12 cellular contexts compared by ENCODE assay signal in the genomic region with DNA sequence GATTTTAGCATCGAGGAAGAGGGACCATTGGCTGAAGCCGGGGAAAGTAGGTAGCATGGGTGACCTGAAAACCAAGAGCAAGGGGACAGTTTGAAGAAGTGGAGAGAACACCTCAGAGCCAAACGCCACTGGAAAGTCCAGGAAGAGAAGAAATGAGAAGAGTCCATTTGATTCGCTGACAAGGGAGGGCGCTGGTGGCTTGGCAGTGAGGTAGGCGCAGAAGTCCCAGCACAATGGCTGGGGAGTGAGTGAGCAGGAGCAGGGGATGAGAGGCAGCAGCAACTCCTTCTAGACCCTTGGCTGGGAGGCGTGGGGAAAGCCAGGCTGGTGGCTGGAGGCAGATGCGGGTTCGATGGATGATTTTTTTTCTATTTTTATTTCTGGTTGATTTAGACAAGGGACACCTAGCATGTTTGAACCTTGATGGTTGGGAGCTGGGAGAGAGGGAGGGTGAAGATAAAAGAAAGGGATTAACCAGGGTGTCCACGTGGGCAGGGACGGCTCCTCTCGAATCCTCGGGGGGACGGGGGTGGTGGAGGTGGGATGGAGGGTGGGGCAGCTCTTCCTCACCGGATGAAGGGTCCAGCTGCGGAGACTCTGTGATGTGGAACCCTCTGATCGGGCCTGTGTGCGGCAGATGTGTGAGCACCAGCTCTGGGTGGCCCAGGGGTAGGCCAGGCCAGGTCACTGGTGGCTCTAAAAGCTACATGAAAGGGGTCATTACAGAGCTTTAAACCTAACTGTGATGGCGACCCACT.
A peak's percentile ranks its signal among the peaks of the same experiment; 100 is the strongest.
DNase-seq lines count a peak whose midpoint lies in the region; ATAC-seq and TF ChIP-seq lines count a peak whose summit lies in the region.
"Had no signal": no experiment of that assay in that cellular context is flagged by ENCODE, and none has a peak within 500 bp of the region (broad histone marks: within the 10 kb centered on the region; RNA-seq: fewer than 3 reads in every experiment).

No MANE protein-coding gene starts in this region.

- intact Hi-C loops in activated naive CD4-positive, alpha-beta T cell treated with anti-CD3 and anti-CD28 coated beads for 36 hours (cut with micrococcal nuclease): loop anchor here (1.0 kb wide), 1 partner anchor 246 kb away; no protein-coding TSS in a partner anchor

- peaks cover 39% of the 10 kb centered on the region for H3K27me3 ChIP-seq in endodermal cell (ENCODE audit: control insufficient read depth, insufficient read depth, low read length, poor library complexity, severe bottlenecking)

- H3K4me1 ChIP-seq in endodermal cell (ENCODE audit: control insufficient read depth, insufficient read depth, low read length): peaks cover 13% of the 10 kb centered on the region

- WGBS in endodermal cell (ENCODE audit: insufficient coverage in 1 of 2, insufficient read length in 1 of 2), 2 experiments: 89 to 94% methylated on average over 11 to 19 of the region's 19 CpGs

- TF ChIP-seq CTCF in endodermal cell (conservative IDR thresholded peaks at IDR 0.05): peak; percentile 66

- H3K4me3 Mint-ChIP-seq in activated naive CD4-positive, alpha-beta T cell treated with anti-CD3 and anti-CD28 coated beads for 36 hours: no peak overlapping the region
- H3K4me3 Mint-ChIP-seq in endodermal cell: no peak overlapping the region
- H3K4me3 Mint-ChIP-seq in stimulated activated naive CD8-positive, alpha-beta T cell treated with anti-CD3 and anti-CD28 coated beads, Interleukin-15, amount 100 ng/mL, for 72 hours: no peak overlapping the region

- H3K4me1 Mint-ChIP-seq in activated naive CD4-positive, alpha-beta T cell treated with anti-CD3 and anti-CD28 coated beads for 36 hours (ENCODE audit: low read depth): no peaks in the 10 kb centered on the region
- peaks cover 24% of the 10 kb centered on the region for H3K4me1 Mint-ChIP-seq in endodermal cell
- peaks cover 16% of the 10 kb centered on the region for H3K4me1 Mint-ChIP-seq in stimulated activated naive CD8-positive, alpha-beta T cell treated with anti-CD3 and anti-CD28 coated beads, Interleukin-15, amount 100 ng/mL, for 72 hours

- H3K27ac Mint-ChIP-seq in activated naive CD4-positive, alpha-beta T cell treated with anti-CD3 and anti-CD28 coated beads for 36 hours: no peak overlapping the region
- H3K27ac Mint-ChIP-seq in endodermal cell: no peak overlapping the region
- peak overlapping the region; percentile 4 to 22 for H3K27ac Mint-ChIP-seq in stimulated activated naive CD8-positive, alpha-beta T cell treated with anti-CD3 and anti-CD28 coated beads, Interleukin-15, amount 100 ng/mL, for 72 hours

- no peaks in the 10 kb centered on the region for H3K36me3 Mint-ChIP-seq in activated naive CD4-positive, alpha-beta T cell treated with anti-CD3 and anti-CD28 coated beads for 36 hours (ENCODE audit: low read depth)
- no peaks in the 10 kb centered on the region for H3K36me3 Mint-ChIP-seq in endodermal cell (ENCODE audit: low read depth)

- H3K27me3 Mint-ChIP-seq in activated naive CD4-positive, alpha-beta T cell treated with anti-CD3 and anti-CD28 coated beads for 36 hours (ENCODE audit: low read depth): no peaks in the 10 kb centered on the region
- H3K27me3 Mint-ChIP-seq in endodermal cell (ENCODE audit: insufficient read depth): peaks cover 42% of the 10 kb centered on the region
- H3K27me3 Mint-ChIP-seq in stimulated activated naive CD8-positive, alpha-beta T cell treated with anti-CD3 and anti-CD28 coated beads, Interleukin-15, amount 100 ng/mL, for 72 hours: no peaks in the 10 kb centered on the region

- in situ Hi-C loops in SK-MEL-5 (cut with HindIII; ENCODE audit: low pct_unique_long_range_greater_than_20kb, low sequenced_read_pairs): no loop called here

- no peak overlapping the region for H3K27ac ChIP-seq in endodermal cell (ENCODE audit: low read depth, low read length)
- H3K27ac ChIP-seq: C4-2B, SK-N-MC had no signal

- ATAC-seq in stimulated activated naive CD8-positive, alpha-beta T cell treated with anti-CD3 and anti-CD28 coated beads, Interleukin-15, amount 100 ng/mL, for 72 hours: peak; percentile 56

- H3K9ac ChIP-seq in endodermal cell (ENCODE audit: extremely low read depth, low read length, poor library complexity, severe bottlenecking): no peak overlapping the region

- CTCF ChIA-PET in activated naive CD4-positive, alpha-beta T cell treated with anti-CD3 and anti-CD28 coated beads for 36 hours (lab: Charles Lee): interaction anchor here (1.0 to 2.5 kb wide), 4 partner anchors 53 to 246 kb away, joined by 3 to 19 read pairs (median 4); no protein-coding TSS in a partner anchor

- peak; percentile 60 for DNase-seq in activated naive CD4-positive, alpha-beta T cell treated with anti-CD3 and anti-CD28 coated beads for 36 hours
- no peak for DNase-seq in activated naive CD4-positive, alpha-beta T cell (lab: John Stamatoyannopoulos, UW)
- DNase-seq in SK-MEL-5 (ENCODE audit: low read depth, low spot score) (peak; percentile 69), endodermal cell (peak; percentile 82), NCI-H1417 treated with DMSO at 0.1 percent for 48 hours (lab: John Stamatoyannopoulos, UW) (no peak), NCI-H748 (lab: John Stamatoyannopoulos, UW; ENCODE audit: unreplicated experiment) (no peak), DMS53 (lab: John Stamatoyannopoulos, UW) (no peak)
- no peak for DNase-seq in stimulated activated naive CD8-positive, alpha-beta T cell treated with anti-CD3 and anti-CD28 coated beads, Interleukin-15, amount 100 ng/mL, for 72 hours
- DNase-seq: activated effector memory CD4-positive, alpha-beta T cell treated with anti-CD3 and anti-CD28 coated beads, Interleukin-2, amount 50 U/mL, for 16 hours; NCI-H187 had no signal

- no peaks in the 10 kb centered on the region for H3K9me3 Mint-ChIP-seq in activated naive CD4-positive, alpha-beta T cell treated with anti-CD3 and anti-CD28 coated beads for 36 hours
- no peaks in the 10 kb centered on the region for H3K9me3 Mint-ChIP-seq in endodermal cell
- no peaks in the 10 kb centered on the region for H3K9me3 Mint-ChIP-seq in stimulated activated naive CD8-positive, alpha-beta T cell treated with anti-CD3 and anti-CD28 coated beads, Interleukin-15, amount 100 ng/mL, for 72 hours

- H3K9me3 ChIP-seq in endodermal cell (ENCODE audit: control insufficient read depth, low read length): no peaks in the 10 kb centered on the region

- no peaks in the 10 kb centered on the region for H3K36me3 ChIP-seq in endodermal cell (ENCODE audit: control insufficient read depth, insufficient read depth, low read length)

- no peak overlapping the region for H3K4me3 ChIP-seq in endodermal cell (ENCODE audit: low read length)
- H3K4me3 ChIP-seq: SK-N-MC had no signal

Comparison
In these comparisons a context has a peak if more than half of its experiments do, and no peak if none do; other contexts are left out.
1. DNase-seq: peak in activated naive CD4-positive, alpha-beta T cell treated with anti-CD3 and anti-CD28 coated beads for 36 hours (single experiment), SK-MEL-5 (single experiment) and endodermal cell (single experiment); none in activated naive CD4-positive, alpha-beta T cell (0 of 4), stimulated activated naive CD8-positive, alpha-beta T cell treated with anti-CD3 and anti-CD28 coated beads, Interleukin-15, amount 100 ng/mL, for 72 hours (0 of 2), NCI-H1417 treated with DMSO at 0.1 percent for 48 hours (single experiment), NCI-H748 (single experiment) and DMS53 (single experiment).
2. H3K27ac Mint-ChIP-seq: peak in stimulated activated naive CD8-positive, alpha-beta T cell treated with anti-CD3 and anti-CD28 coated beads, Interleukin-15, amount 100 ng/mL, for 72 hours (2 of 2); none in activated naive CD4-positive, alpha-beta T cell treated with anti-CD3 and anti-CD28 coated beads for 36 hours (single experiment) and endodermal cell (single experiment).